1 cellular context compared by ENCODE assay signal in the genomic region with DNA sequence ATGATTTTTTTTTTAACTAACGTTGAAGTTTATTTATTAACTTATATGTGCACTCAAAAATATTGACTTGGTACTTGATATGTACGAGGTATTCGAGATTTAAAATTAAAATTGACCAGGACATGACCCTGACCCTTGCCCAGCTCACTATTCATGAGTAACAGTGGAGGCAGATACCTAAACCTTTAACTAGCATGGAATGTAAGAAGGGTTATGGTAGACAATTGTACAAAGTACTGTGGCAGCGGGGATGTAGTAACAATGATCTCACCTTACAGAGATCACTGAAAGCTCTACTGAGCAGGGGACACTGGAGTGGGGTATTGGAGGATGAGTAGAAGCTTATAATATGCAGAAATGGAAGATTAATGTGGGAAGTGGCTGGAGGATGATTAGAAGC.
TF ChIP-seq lines count a peak whose summit lies in the region.

No MANE protein-coding gene starts in this region.

TF ChIP-seq in H1, 55 proteins besides CTCF, POLR2A, EP300 and RAD21 (continued from another document):
- TF ChIP-seq, protein P1, sequence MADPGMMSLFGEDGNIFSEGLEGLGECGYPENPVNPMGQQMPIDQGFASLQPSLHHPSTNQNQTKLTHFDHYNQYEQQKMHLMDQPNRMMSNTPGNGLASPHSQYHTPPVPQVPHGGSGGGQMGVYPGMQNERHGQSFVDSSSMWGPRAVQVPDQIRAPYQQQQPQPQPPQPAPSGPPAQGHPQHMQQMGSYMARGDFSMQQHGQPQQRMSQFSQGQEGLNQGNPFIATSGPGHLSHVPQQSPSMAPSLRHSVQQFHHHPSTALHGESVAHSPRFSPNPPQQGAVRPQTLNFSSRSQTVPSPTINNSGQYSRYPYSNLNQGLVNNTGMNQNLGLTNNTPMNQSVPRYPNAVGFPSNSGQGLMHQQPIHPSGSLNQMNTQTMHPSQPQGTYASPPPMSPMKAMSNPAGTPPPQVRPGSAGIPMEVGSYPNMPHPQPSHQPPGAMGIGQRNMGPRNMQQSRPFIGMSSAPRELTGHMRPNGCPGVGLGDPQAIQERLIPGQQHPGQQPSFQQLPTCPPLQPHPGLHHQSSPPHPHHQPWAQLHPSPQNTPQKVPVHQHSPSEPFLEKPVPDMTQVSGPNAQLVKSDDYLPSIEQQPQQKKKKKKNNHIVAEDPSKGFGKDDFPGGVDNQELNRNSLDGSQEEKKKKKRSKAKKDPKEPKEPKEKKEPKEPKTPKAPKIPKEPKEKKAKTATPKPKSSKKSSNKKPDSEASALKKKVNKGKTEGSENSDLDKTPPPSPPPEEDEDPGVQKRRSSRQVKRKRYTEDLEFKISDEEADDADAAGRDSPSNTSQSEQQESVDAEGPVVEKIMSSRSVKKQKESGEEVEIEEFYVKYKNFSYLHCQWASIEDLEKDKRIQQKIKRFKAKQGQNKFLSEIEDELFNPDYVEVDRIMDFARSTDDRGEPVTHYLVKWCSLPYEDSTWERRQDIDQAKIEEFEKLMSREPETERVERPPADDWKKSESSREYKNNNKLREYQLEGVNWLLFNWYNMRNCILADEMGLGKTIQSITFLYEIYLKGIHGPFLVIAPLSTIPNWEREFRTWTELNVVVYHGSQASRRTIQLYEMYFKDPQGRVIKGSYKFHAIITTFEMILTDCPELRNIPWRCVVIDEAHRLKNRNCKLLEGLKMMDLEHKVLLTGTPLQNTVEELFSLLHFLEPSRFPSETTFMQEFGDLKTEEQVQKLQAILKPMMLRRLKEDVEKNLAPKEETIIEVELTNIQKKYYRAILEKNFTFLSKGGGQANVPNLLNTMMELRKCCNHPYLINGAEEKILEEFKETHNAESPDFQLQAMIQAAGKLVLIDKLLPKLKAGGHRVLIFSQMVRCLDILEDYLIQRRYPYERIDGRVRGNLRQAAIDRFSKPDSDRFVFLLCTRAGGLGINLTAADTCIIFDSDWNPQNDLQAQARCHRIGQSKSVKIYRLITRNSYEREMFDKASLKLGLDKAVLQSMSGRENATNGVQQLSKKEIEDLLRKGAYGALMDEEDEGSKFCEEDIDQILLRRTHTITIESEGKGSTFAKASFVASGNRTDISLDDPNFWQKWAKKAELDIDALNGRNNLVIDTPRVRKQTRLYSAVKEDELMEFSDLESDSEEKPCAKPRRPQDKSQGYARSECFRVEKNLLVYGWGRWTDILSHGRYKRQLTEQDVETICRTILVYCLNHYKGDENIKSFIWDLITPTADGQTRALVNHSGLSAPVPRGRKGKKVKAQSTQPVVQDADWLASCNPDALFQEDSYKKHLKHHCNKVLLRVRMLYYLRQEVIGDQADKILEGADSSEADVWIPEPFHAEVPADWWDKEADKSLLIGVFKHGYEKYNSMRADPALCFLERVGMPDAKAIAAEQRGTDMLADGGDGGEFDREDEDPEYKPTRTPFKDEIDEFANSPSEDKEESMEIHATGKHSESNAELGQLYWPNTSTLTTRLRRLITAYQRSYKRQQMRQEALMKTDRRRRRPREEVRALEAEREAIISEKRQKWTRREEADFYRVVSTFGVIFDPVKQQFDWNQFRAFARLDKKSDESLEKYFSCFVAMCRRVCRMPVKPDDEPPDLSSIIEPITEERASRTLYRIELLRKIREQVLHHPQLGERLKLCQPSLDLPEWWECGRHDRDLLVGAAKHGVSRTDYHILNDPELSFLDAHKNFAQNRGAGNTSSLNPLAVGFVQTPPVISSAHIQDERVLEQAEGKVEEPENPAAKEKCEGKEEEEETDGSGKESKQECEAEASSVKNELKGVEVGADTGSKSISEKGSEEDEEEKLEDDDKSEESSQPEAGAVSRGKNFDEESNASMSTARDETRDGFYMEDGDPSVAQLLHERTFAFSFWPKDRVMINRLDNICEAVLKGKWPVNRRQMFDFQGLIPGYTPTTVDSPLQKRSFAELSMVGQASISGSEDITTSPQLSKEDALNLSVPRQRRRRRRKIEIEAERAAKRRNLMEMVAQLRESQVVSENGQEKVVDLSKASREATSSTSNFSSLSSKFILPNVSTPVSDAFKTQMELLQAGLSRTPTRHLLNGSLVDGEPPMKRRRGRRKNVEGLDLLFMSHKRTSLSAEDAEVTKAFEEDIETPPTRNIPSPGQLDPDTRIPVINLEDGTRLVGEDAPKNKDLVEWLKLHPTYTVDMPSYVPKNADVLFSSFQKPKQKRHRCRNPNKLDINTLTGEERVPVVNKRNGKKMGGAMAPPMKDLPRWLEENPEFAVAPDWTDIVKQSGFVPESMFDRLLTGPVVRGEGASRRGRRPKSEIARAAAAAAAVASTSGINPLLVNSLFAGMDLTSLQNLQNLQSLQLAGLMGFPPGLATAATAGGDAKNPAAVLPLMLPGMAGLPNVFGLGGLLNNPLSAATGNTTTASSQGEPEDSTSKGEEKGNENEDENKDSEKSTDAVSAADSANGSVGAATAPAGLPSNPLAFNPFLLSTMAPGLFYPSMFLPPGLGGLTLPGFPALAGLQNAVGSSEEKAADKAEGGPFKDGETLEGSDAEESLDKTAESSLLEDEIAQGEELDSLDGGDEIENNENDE (IDR thresholded peaks at IDR 0.05; ENCODE audit: insufficient replicate concordance, low read length), result no peak
